17 cellular contexts compared by ENCODE assay signal in the genomic region with DNA sequence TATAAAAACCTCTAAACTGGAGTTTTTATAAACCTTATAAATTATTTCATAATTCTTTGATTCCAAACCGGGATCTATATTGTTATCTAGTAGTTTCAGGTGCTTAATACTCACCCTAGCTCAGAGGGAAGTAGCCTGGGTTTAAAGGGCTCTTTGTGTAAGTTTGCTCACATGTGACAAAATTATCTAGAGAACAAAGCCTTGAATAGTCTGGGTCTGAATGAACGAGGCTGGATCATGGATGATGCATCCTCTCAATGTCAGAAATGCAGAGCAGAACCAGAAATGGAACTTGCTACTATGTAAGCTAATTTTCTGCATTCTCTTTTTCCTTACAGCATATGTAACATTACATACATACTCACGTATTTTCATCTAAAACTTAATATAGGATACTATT.
"Had no signal": no experiment of that assay in that cellular context is flagged by ENCODE, and none has a peak within 500 bp of the region (broad histone marks: within the 10 kb centered on the region; RNA-seq: fewer than 3 reads in every experiment).

No MANE protein-coding gene starts in this region.

- H3K4me3 Mint-ChIP-seq: activated CD4-positive, alpha-beta T cell treated with anti-CD3 and anti-CD28 coated beads, Interleukin-2, amount 10 ng/mL, durations not matched to agents 24 days and 14 days; activated CD8-positive, alpha-beta T cell treated with anti-CD3 and anti-CD28 coated beads for 36 hours; activated naive CD4-positive, alpha-beta T cell treated with anti-CD3 and anti-CD28 coated beads for 36 hours; naive B cell; stimulated activated naive B cell treated with anti-CD40 and anti-IgM and Interleukin-4, amounts not matched to agents 10 μg/mL and 1 μg/mL and 100 μg/mL, for 72 hours had no signal

- H3K27ac Mint-ChIP-seq: activated CD4-positive, alpha-beta T cell treated with anti-CD3 and anti-CD28 coated beads, Interleukin-2, amount 10 ng/mL, durations not matched to agents 24 days and 14 days; activated CD8-positive, alpha-beta T cell treated with anti-CD3 and anti-CD28 coated beads for 36 hours; activated naive CD4-positive, alpha-beta T cell treated with anti-CD3 and anti-CD28 coated beads for 36 hours; stimulated activated naive B cell treated with anti-CD40 and anti-IgM and Interleukin-4, amounts not matched to agents 10 μg/mL and 1 μg/mL and 100 μg/mL, for 72 hours had no signal

- ATAC-seq: activated CD8-positive, alpha-beta T cell treated with anti-CD3 and anti-CD28 coated beads for 36 hours; gastrocnemius medialis; heart left ventricle; mucosa of descending colon; stimulated activated naive B cell treated with anti-CD40 and anti-IgM and Interleukin-4, amounts not matched to agents 10 μg/mL and 1 μg/mL and 100 μg/mL, for 72 hours had no signal

- DNase-seq: activated CD4-positive, alpha-beta T cell treated with anti-CD3 and anti-CD28 coated beads, Interleukin-2, amount 10 ng/mL, durations not matched to agents 24 days and 14 days; activated CD4-positive, CD25-positive, alpha-beta regulatory T cell; activated CD8-positive, alpha-beta T cell treated with anti-CD3 and anti-CD28 coated beads for 36 hours; activated naive CD4-positive, alpha-beta T cell treated with anti-CD3 and anti-CD28 coated beads for 36 hours; activated T-cell treated with anti-CD3 and anti-CD28 coated beads, Interleukin-2, amount 50 U/mL, for 1 hour; erythroblast; gastrocnemius medialis; heart left ventricle; left ventricle myocardium inferior; mammary epithelial cell; mucosa of descending colon; naive B cell; ovary; stimulated activated naive B cell treated with anti-CD40 and anti-IgM and Interleukin-4, amounts not matched to agents 10 μg/mL and 1 μg/mL and 100 μg/mL, for 72 hours; T-helper 1 cell; T-helper 9 cell; thyroid gland had no signal

- H3K4me1 Mint-ChIP-seq: activated CD4-positive, alpha-beta T cell treated with anti-CD3 and anti-CD28 coated beads, Interleukin-2, amount 10 ng/mL, durations not matched to agents 24 days and 14 days; naive B cell; stimulated activated naive B cell treated with anti-CD40 and anti-IgM and Interleukin-4, amounts not matched to agents 10 μg/mL and 1 μg/mL and 100 μg/mL, for 72 hours had no signal

- H3K27me3 Mint-ChIP-seq: activated CD4-positive, alpha-beta T cell treated with anti-CD3 and anti-CD28 coated beads, Interleukin-2, amount 10 ng/mL, durations not matched to agents 24 days and 14 days; activated CD8-positive, alpha-beta T cell treated with anti-CD3 and anti-CD28 coated beads for 36 hours; naive B cell; stimulated activated naive B cell treated with anti-CD40 and anti-IgM and Interleukin-4, amounts not matched to agents 10 μg/mL and 1 μg/mL and 100 μg/mL, for 72 hours had no signal

- H3K9me3 Mint-ChIP-seq: activated CD4-positive, alpha-beta T cell treated with anti-CD3 and anti-CD28 coated beads, Interleukin-2, amount 10 ng/mL, durations not matched to agents 24 days and 14 days; activated CD8-positive, alpha-beta T cell treated with anti-CD3 and anti-CD28 coated beads for 36 hours; activated naive CD4-positive, alpha-beta T cell treated with anti-CD3 and anti-CD28 coated beads for 36 hours; naive B cell; stimulated activated naive B cell treated with anti-CD40 and anti-IgM and Interleukin-4, amounts not matched to agents 10 μg/mL and 1 μg/mL and 100 μg/mL, for 72 hours had no signal
